20 cellular contexts compared by ENCODE assay signal in genomic region chr2:29987141-29987540, GRCh38.
"Had no signal": no experiment of that assay in that cellular context is flagged by ENCODE, and none has a peak within 500 bp of the region (broad histone marks: within the 10 kb centered on the region; RNA-seq: fewer than 3 reads in every experiment).

No MANE protein-coding gene starts in this region.

- H3K27ac ChIP-seq: body of pancreas, dorsolateral prefrontal cortex, parathyroid adenoma, sigmoid colon, thyroid gland had no signal

- H3K4me1 Mint-ChIP-seq: activated B cell treated with CpG ODN at 0.5 μM for 24 hours; activated CD8-positive, alpha-beta memory T cell treated with anti-CD3 and anti-CD28 coated beads, Interleukin-2, amount 10 ng/mL, durations not matched to agents 7 days and 5 days; activated naive CD8-positive, alpha-beta T cell treated with anti-CD3 and anti-CD28 coated beads for 36 hours; activated T-helper 17 cell treated with anti-CD3 and anti-CD28 coated beads, Interleukin-2, amount 50 U/mL, for 72 hours; mesothelial cell of epicardium had no signal

- H3K36me3 Mint-ChIP-seq: activated CD4-positive, alpha-beta memory T cell treated with anti-CD3 and anti-CD28 coated beads for 36 hours; activated CD8-positive, alpha-beta memory T cell treated with anti-CD3 and anti-CD28 coated beads, Interleukin-2, amount 10 ng/mL, durations not matched to agents 7 days and 5 days; activated naive CD8-positive, alpha-beta T cell treated with anti-CD3 and anti-CD28 coated beads for 36 hours; mesothelial cell of epicardium; natural killer cell treated with Interleukin-12 subunit alpha and Interleukin-12 subunit beta and Interleukin-15 and Interleukin-18, amount 100 ng/mL, for 72 hours; T-cell had no signal

- H3K27ac Mint-ChIP-seq: activated B cell treated with CpG ODN at 0.5 μM for 24 hours; activated CD4-positive, alpha-beta memory T cell treated with anti-CD3 and anti-CD28 coated beads for 36 hours; activated CD8-positive, alpha-beta memory T cell treated with anti-CD3 and anti-CD28 coated beads, Interleukin-2, amount 10 ng/mL, durations not matched to agents 7 days and 5 days; activated naive CD8-positive, alpha-beta T cell treated with anti-CD3 and anti-CD28 coated beads for 36 hours; activated T-helper 17 cell treated with anti-CD3 and anti-CD28 coated beads, Interleukin-2, amount 50 U/mL, for 72 hours; mesothelial cell of epicardium; natural killer cell treated with Interleukin-12 subunit alpha and Interleukin-12 subunit beta and Interleukin-15 and Interleukin-18, amount 100 ng/mL, for 72 hours; T-cell had no signal

- H3K4me3 Mint-ChIP-seq: activated B cell treated with CpG ODN at 0.5 μM for 24 hours; activated CD4-positive, alpha-beta memory T cell treated with anti-CD3 and anti-CD28 coated beads for 36 hours; activated CD8-positive, alpha-beta memory T cell treated with anti-CD3 and anti-CD28 coated beads, Interleukin-2, amount 10 ng/mL, durations not matched to agents 7 days and 5 days; activated naive CD8-positive, alpha-beta T cell treated with anti-CD3 and anti-CD28 coated beads for 36 hours; activated T-helper 17 cell treated with anti-CD3 and anti-CD28 coated beads, Interleukin-2, amount 50 U/mL, for 72 hours; mesothelial cell of epicardium; natural killer cell treated with Interleukin-12 subunit alpha and Interleukin-12 subunit beta and Interleukin-15 and Interleukin-18, amount 100 ng/mL, for 72 hours; T-cell had no signal

- H3K27me3 ChIP-seq: body of pancreas, sigmoid colon, thyroid gland had no signal

- H3K4me3 ChIP-seq: body of pancreas, dorsolateral prefrontal cortex, lung, sigmoid colon, thyroid gland had no signal

- H3K9me3 ChIP-seq: body of pancreas, sigmoid colon, thyroid gland had no signal

- ATAC-seq: activated CD8-positive, alpha-beta memory T cell treated with anti-CD3 and anti-CD28 coated beads, Interleukin-2, amount 10 ng/mL, durations not matched to agents 7 days and 5 days; activated T-helper 17 cell treated with anti-CD3 and anti-CD28 coated beads, Interleukin-2, amount 50 U/mL, for 72 hours; body of pancreas; natural killer cell treated with Interleukin-12 subunit alpha and Interleukin-12 subunit beta and Interleukin-15 and Interleukin-18, amount 100 ng/mL, for 72 hours; T-cell had no signal

- H3K4me1 ChIP-seq: body of pancreas, sigmoid colon, thyroid gland had no signal

- H3K36me3 ChIP-seq: sigmoid colon, thyroid gland had no signal

- H3K9me3 Mint-ChIP-seq: activated B cell treated with CpG ODN at 0.5 μM for 24 hours; activated CD4-positive, alpha-beta memory T cell treated with anti-CD3 and anti-CD28 coated beads for 36 hours; activated naive CD8-positive, alpha-beta T cell treated with anti-CD3 and anti-CD28 coated beads for 36 hours; activated T-helper 17 cell treated with anti-CD3 and anti-CD28 coated beads, Interleukin-2, amount 50 U/mL, for 72 hours; mesothelial cell of epicardium; natural killer cell treated with Interleukin-12 subunit alpha and Interleukin-12 subunit beta and Interleukin-15 and Interleukin-18, amount 100 ng/mL, for 72 hours; T-cell had no signal

- H3K27me3 Mint-ChIP-seq: activated B cell treated with CpG ODN at 0.5 μM for 24 hours had no signal

- DNase-seq: activated B cell treated with CpG ODN at 0.5 μM for 24 hours; activated CD4-positive, alpha-beta memory T cell treated with anti-CD3 and anti-CD28 coated beads for 36 hours; activated CD4-positive, alpha-beta T cell treated with anti-CD3 and anti-CD28 coated beads for 4 hours; activated CD8-positive, alpha-beta memory T cell treated with anti-CD3 and anti-CD28 coated beads, Interleukin-2, amount 10 ng/mL, durations not matched to agents 7 days and 5 days; activated naive CD4-positive, alpha-beta T cell; activated naive CD8-positive, alpha-beta T cell treated with anti-CD3 and anti-CD28 coated beads for 36 hours; activated T-cell treated with anti-CD3 and anti-CD28 coated beads, Interleukin-2, amount 50 U/mL, for 1 hour; body of pancreas; caudate nucleus; dorsolateral prefrontal cortex; erythroblast; sigmoid colon; stimulated activated naive CD4-positive, alpha-beta T cell; T-cell; thyroid gland had no signal
